20 cellular contexts compared by ENCODE assay signal in the genomic region with DNA sequence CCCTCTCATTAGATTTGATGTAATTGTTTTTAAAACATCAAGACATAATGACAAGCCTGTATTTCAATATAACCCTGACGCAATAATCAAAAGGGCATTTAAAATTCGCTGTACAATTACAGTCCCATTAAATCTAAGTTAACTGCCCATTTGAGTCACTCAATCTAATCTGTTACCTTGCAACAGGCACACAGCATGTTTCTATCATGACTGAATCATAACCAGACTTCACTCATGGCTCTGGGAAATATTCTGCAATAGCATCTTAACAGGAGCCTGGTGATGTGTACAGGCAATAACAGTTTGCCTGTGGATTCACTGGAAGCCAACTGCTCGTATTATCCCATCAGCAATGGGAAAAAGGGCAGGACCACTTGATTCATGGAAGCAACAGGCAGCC.
DNase-seq lines count a peak whose midpoint lies in the region; TF ChIP-seq lines count a peak whose summit lies in the region.
"Had no signal": no experiment of that assay in that cellular context is flagged by ENCODE, and none has a peak within 500 bp of the region (broad histone marks: within the 10 kb centered on the region; RNA-seq: fewer than 3 reads in every experiment).

No MANE protein-coding gene starts in this region.

- H3K27ac ChIP-seq in GM23248 (no peak overlapping the region), neural progenitor cell (peak overlapping the region; percentile 39)
- H3K27ac ChIP-seq: brain microvascular endothelial cell, lower lobe of right lung, neutrophil, upper lobe of right lung had no signal

- H3F3A ChIP-seq in GM23248 (ENCODE audit: insufficient read depth): no peaks in the 10 kb centered on the region
- H3F3A ChIP-seq in neural progenitor cell (ENCODE audit: low read depth): peaks cover 22% of the 10 kb centered on the region

- H3K9me3 ChIP-seq in GM23248 (ENCODE audit: low read depth) (no peaks in the 10 kb centered on the region), neural progenitor cell (ENCODE audit: low read depth) (peaks cover 5% of the 10 kb centered on the region)
- H3K9me3 ChIP-seq: lower lobe of right lung, neutrophil, upper lobe of right lung had no signal

- H3K27me3 ChIP-seq in GM23248 (replicated peaks; ENCODE audit: insufficient read depth): no peaks in the 10 kb centered on the region
- H3K27me3 ChIP-seq in neural progenitor cell: no peaks in the 10 kb centered on the region
- H3K27me3 ChIP-seq: brain microvascular endothelial cell, neutrophil, upper lobe of right lung had no signal

- no peak overlapping the region for H3K4me3 Mint-ChIP-seq in neural progenitor cell
- H3K4me3 Mint-ChIP-seq: CD4-positive, alpha-beta memory T cell had no signal

- H3K36me3 Mint-ChIP-seq in neural progenitor cell: peaks cover 8% of the 10 kb centered on the region
- H3K36me3 Mint-ChIP-seq: CD4-positive, alpha-beta memory T cell had no signal

- H2AFZ ChIP-seq in GM23248 (no peak overlapping the region), neural progenitor cell (replicated peaks) (no peak overlapping the region)

- H3K4me1 Mint-ChIP-seq in neural progenitor cell: peaks cover 54% of the 10 kb centered on the region
- H3K4me1 Mint-ChIP-seq: CD4-positive, alpha-beta memory T cell had no signal

- H3K36me3 ChIP-seq in GM23248 (ENCODE audit: low read depth) (no peaks in the 10 kb centered on the region), neural progenitor cell (no peaks in the 10 kb centered on the region)
- H3K36me3 ChIP-seq: brain microvascular endothelial cell, lower lobe of right lung, neutrophil, upper lobe of right lung had no signal

- no peak overlapping the region for H3K4me2 ChIP-seq in GM23248 (ENCODE audit: unreplicated experiment)
- H3K4me2 ChIP-seq in neural progenitor cell: peak overlapping the region; percentile 42

- in situ Hi-C loops in GM23248 (cut with MboI): no loop called here

- H3K27me3 Mint-ChIP-seq in neural progenitor cell (ENCODE audit: insufficient read depth, low read depth): peaks cover 8% of the 10 kb centered on the region

- peaks cover 21% of the 10 kb centered on the region for H3K9me3 Mint-ChIP-seq in neural progenitor cell

- H3K79me2 ChIP-seq in GM23248 (ENCODE audit: insufficient read depth): no peaks in the 10 kb centered on the region
- no peaks in the 10 kb centered on the region for H3K79me2 ChIP-seq in neural progenitor cell (ENCODE audit: low read depth)

- WGBS in GM23248 (ENCODE audit: low coverage in 1 of 2, low lambda C conversion rate in 2 of 2, missing lambda C conversion rate in 2 of 2), 2 experiments: 81 to 85% methylated on average over 3 of the region's 3 CpGs

- H3K9ac ChIP-seq in GM23248 (no peak overlapping the region), neural progenitor cell (no peak overlapping the region)

- H4K20me1 ChIP-seq in GM23248 (ENCODE audit: insufficient read depth) (no peaks in the 10 kb centered on the region), neural progenitor cell (ENCODE audit: low read depth) (no peaks in the 10 kb centered on the region)

- no peak overlapping the region for H3K4me3 ChIP-seq in GM23248
- H3K4me3 ChIP-seq in epithelial cell of esophagus (ENCODE audit: low read length): no peak overlapping the region
- no peak overlapping the region for H3K4me3 ChIP-seq in neural progenitor cell
- H3K4me3 ChIP-seq: K562, lower lobe of right lung, upper lobe of right lung had no signal

- DNase-seq in GM23248 (peak; percentile 26), NCI-H1105 treated with DMSO at 0.1 percent for 48 hours (lab: John Stamatoyannopoulos, UW) (peak; percentile 65), epithelial cell of esophagus (ENCODE audit: low read depth) (peak; percentile 64), neural progenitor cell (ENCODE audit: low spot score) (no peak), NCI-H82 (lab: John Stamatoyannopoulos, UW) (no peak), NCI-H2196 (lab: John Stamatoyannopoulos, UW; ENCODE audit: unreplicated experiment) (no peak), NCI-H1694 (lab: John Stamatoyannopoulos, UW) (no peak)
- no peak for DNase-seq in activated CD4-positive, alpha-beta T cell treated with anti-CD3 and anti-CD28 coated beads, Interleukin-2, amount 50 U/mL, for 1 hour
- DNase-seq: activated gamma-delta T cell treated with Interleukin-2 at 50 U/mL for 16 hours; brain microvascular endothelial cell; CD4-positive, alpha-beta memory T cell; effector CD8-positive, alpha-beta T cell; lower lobe of right lung; NCI-H187; NK-92 treated with Interleukin-12 subunit alpha and Interleukin-12 subunit beta, amount 100 ng/mL, for 24 hours; small intestine; stimulated activated CD4-positive, alpha-beta T cell treated with anti-CD3 and anti-CD28 coated beads, Interleukin-2, amount 100 ng/mL, for 24 hours; upper lobe of right lung had no signal

- no peaks in the 10 kb centered on the region for H3K9me2 ChIP-seq in GM23248 (ENCODE audit: insufficient read depth)

- H3K27ac Mint-ChIP-seq in neural progenitor cell: peak overlapping the region; percentile 67
- H3K27ac Mint-ChIP-seq: CD4-positive, alpha-beta memory T cell had no signal

- no peak for TF ChIP-seq CTCF in epithelial cell of esophagus (IDR thresholded peaks at IDR 0.05; ENCODE audit: insufficient read depth, low read depth, low read length, missing control alignments)
- TF ChIP-seq CTCF in neural progenitor cell (IDR thresholded peaks at IDR 0.05): no peak

- H3K4me1 ChIP-seq in GM23248 (ENCODE audit: insufficient read depth): no peaks in the 10 kb centered on the region
- H3K4me1 ChIP-seq in neural progenitor cell: peaks cover 17% of the 10 kb centered on the region
- H3K4me1 ChIP-seq: lower lobe of right lung, upper lobe of right lung had no signal

Comparison
In these comparisons a context has a peak if more than half of its experiments do, and no peak if none do; other contexts are left out.
1. DNase-seq: peak in GM23248 (single experiment), NCI-H1105 treated with DMSO at 0.1 percent for 48 hours (single experiment) and epithelial cell of esophagus (single experiment); none in neural progenitor cell (single experiment), NCI-H82 (single experiment), NCI-H2196 (single experiment), NCI-H1694 (single experiment) and activated CD4-positive, alpha-beta T cell treated with anti-CD3 and anti-CD28 coated beads, Interleukin-2, amount 50 U/mL, for 1 hour (single experiment).